Comparison of ENCODE assay signal across 8 cellular contexts in genomic region chr1:230169454-230170152, GRCh38.
DNase-seq lines count a peak whose midpoint lies in the region; ATAC-seq and TF ChIP-seq lines count a peak whose summit lies in the region.

No MANE protein-coding gene starts in this region.

- H3K36me3 ChIP-seq in ACC112 (ENCODE audit: insufficient read depth, low read length) (no peaks in the 10 kb centered on the region), lower lobe of right lung (no peaks in the 10 kb centered on the region)

- H3K9me3 Mint-ChIP-seq in activated T-cell treated with anti-CD3 and anti-CD28 coated beads, Interleukin-2, amount 50 U/mL, for 72 hours: no peaks in the 10 kb centered on the region
- H3K9me3 Mint-ChIP-seq in nephron progenitor cell: peaks cover 11% of the 10 kb centered on the region

- peaks cover 66% of the 10 kb centered on the region for H3K4me1 Mint-ChIP-seq in activated T-cell treated with anti-CD3 and anti-CD28 coated beads, Interleukin-2, amount 50 U/mL, for 72 hours (ENCODE audit: low read depth)
- H3K4me1 Mint-ChIP-seq in nephron progenitor cell: peaks cover 55% of the 10 kb centered on the region

- no peaks in the 10 kb centered on the region for H3K27me3 ChIP-seq in ACC112 (ENCODE audit: insufficient read depth, low read length)
- no peaks in the 10 kb centered on the region for H3K27me3 ChIP-seq in lower lobe of right lung (ENCODE audit: low read depth)

- H2AFZ ChIP-seq in ACC112 (ENCODE audit: low read length, unreplicated experiment): peak overlapping the region; percentile 1

- H3K4me1 ChIP-seq in ACC112 (ENCODE audit: control insufficient read depth, insufficient read depth, low read length, unreplicated experiment) (peaks cover 33% of the 10 kb centered on the region), lower lobe of right lung (peaks cover 17% of the 10 kb centered on the region)

- H3K27ac ChIP-seq in ACC112 (ENCODE audit: low read depth, low read length) (peak overlapping the region; percentile 89), lower lobe of right lung (no peak overlapping the region)

- H3K36me3 Mint-ChIP-seq in activated T-cell treated with anti-CD3 and anti-CD28 coated beads, Interleukin-2, amount 50 U/mL, for 72 hours (ENCODE audit: insufficient read depth in 2 of 2): no peaks in the 10 kb centered on the region
- H3K36me3 Mint-ChIP-seq in nephron progenitor cell (ENCODE audit: low read depth): peaks cover 18% of the 10 kb centered on the region

- H3K79me2 ChIP-seq in ACC112 (ENCODE audit: control insufficient read depth, insufficient read depth, low read length, unreplicated experiment): peaks cover 71% of the 10 kb centered on the region

- H3K27me3 Mint-ChIP-seq in activated T-cell treated with anti-CD3 and anti-CD28 coated beads, Interleukin-2, amount 50 U/mL, for 72 hours (ENCODE audit: low read depth): no peaks in the 10 kb centered on the region
- H3K27me3 Mint-ChIP-seq in nephron progenitor cell (ENCODE audit: low read depth, poor library complexity): peaks cover 7% of the 10 kb centered on the region

- intact Hi-C loops in lower lobe of right lung (cut with DNase I): no loop called here

- no peak for DNase-seq in activated T-cell treated with anti-CD3 and anti-CD28 coated beads, Interleukin-2, amount 50 U/mL, for 72 hours
- DNase-seq in lower lobe of right lung (no peak), nephron progenitor cell (no peak), cerebellar nuclear complex (lab: John Stamatoyannopoulos, UW) (no peak), SHP77 (lab: John Stamatoyannopoulos, UW) (no peak), NCI-H1694 (lab: John Stamatoyannopoulos, UW) (no peak)

- peak overlapping the region; percentile 26 for H3K27ac Mint-ChIP-seq in activated T-cell treated with anti-CD3 and anti-CD28 coated beads, Interleukin-2, amount 50 U/mL, for 72 hours
- H3K27ac Mint-ChIP-seq in nephron progenitor cell: no peak overlapping the region

- H3K9me3 ChIP-seq in lower lobe of right lung: no peaks in the 10 kb centered on the region

- H3K4me3 Mint-ChIP-seq in activated T-cell treated with anti-CD3 and anti-CD28 coated beads, Interleukin-2, amount 50 U/mL, for 72 hours: peak overlapping the region; percentile 37 to 65
- no peak overlapping the region for H3K4me3 Mint-ChIP-seq in nephron progenitor cell

- H3K4me3 ChIP-seq in ACC112 (ENCODE audit: low read depth, low read length): peak overlapping the region; percentile 64
- no peak overlapping the region for H3K4me3 ChIP-seq in lower lobe of right lung

- peak; percentile 38 for ATAC-seq in GM21619 (IDR thresholded peaks at IDR 0.05; ENCODE audit: unreplicated experiment)
- ATAC-seq in activated T-cell treated with anti-CD3 and anti-CD28 coated beads, Interleukin-2, amount 50 U/mL, for 72 hours (replicated peaks in 1 of 2): peak in 1 of 2 donors; percentile 26
- peak; percentile 21 to 34 for ATAC-seq in lower lobe of right lung

- no peak for TF ChIP-seq CTCF in lower lobe of right lung (IDR thresholded peaks at IDR 0.05)
- no peak for TF ChIP-seq CTCF in nephron progenitor cell (IDR thresholded peaks at IDR 0.05)
